ENCODE assay signal across 21 cellular contexts in the genomic region with DNA sequence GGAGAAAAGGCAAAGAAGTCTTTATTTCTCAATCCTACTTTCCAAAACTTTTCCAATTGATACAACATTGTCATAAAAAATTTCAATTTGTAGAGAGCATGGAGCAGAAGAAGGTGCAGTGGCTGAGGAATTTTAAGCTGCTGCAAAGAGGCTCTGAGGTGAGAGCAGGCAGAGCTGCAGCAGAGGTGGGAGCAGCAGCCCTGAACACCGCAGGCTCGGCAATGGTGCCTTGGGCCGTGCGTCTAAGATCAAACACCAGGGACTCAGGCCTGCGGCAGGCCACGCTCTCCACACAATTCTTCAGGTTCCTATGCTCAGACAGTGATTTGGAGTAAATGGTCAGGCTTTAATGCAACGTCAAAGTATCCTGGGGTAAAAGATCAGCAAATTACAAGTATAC. TPM values are rescaled to one million over a fixed set of nuclear protein-coding genes. Genes with fewer than 3 reads are reported as not detected.
DNase-seq lines count a peak whose midpoint lies in the region; FAIRE-seq and TF ChIP-seq lines count a peak whose summit lies in the region.
"Had no signal": no experiment of that assay in that cellular context is flagged by ENCODE, and none has a peak within 500 bp of the region (broad histone marks: within the 10 kb centered on the region; RNA-seq: fewer than 3 reads in every experiment).

No MANE protein-coding gene starts in this region.

- intact Hi-C loops in kidney (cut with DNase I) = no loop called here
- intact Hi-C loops in ascending aorta (cut with DNase I) = no loop called here

- no peaks in the 10 kb centered on the region for H3K79me2 ChIP-seq in neural progenitor cell (ENCODE audit: low read depth)
- no peaks in the 10 kb centered on the region for H3K79me2 ChIP-seq in Karpas-422 (ENCODE audit: low read length)

- no peaks in the 10 kb centered on the region for H4K20me1 ChIP-seq in neural progenitor cell (ENCODE audit: low read depth)
- peaks cover 52% of the 10 kb centered on the region for H4K20me1 ChIP-seq in Karpas-422 (ENCODE audit: insufficient read depth, low read depth, low read length)

- no peak overlapping the region for H3K9ac ChIP-seq in neural progenitor cell
- H3K9ac ChIP-seq in kidney (ENCODE audit: low read length in 2 of 2) = no peak overlapping the region
- H3K9ac ChIP-seq in Karpas-422 (ENCODE audit: low read length) = no peak overlapping the region

- no peak overlapping the region for H3K4me2 ChIP-seq in neural progenitor cell
- H3K4me2 ChIP-seq in Karpas-422 (ENCODE audit: low read depth, low read length, poor library complexity, severe bottlenecking) = no peak overlapping the region

- H3K27me3 ChIP-seq in neural progenitor cell (no peaks in the 10 kb centered on the region), ascending aorta (no peaks in the 10 kb centered on the region), Karpas-422 (ENCODE audit: low read length) (no peaks in the 10 kb centered on the region)

- H3K4me3 Mint-ChIP-seq in brain (no peak overlapping the region), neural progenitor cell (no peak overlapping the region)
- H3K4me3 Mint-ChIP-seq: CD4-positive, alpha-beta T cell; H9; IgD-negative memory B cell had no signal

- H3K27ac ChIP-seq in neural progenitor cell = no peak overlapping the region
- no peak overlapping the region for H3K27ac ChIP-seq in kidney (ENCODE audit: low read depth in 2 of 2, low read length in 2 of 2)
- no peak overlapping the region for H3K27ac ChIP-seq in ascending aorta
- no peak overlapping the region for H3K27ac ChIP-seq in Karpas-422 (ENCODE audit: low read length)
- H3K27ac ChIP-seq: C4-2B had no signal

- H3K4me3 ChIP-seq in neural progenitor cell (no peak overlapping the region), kidney (ENCODE audit: low read length in 2 of 2) (no peak overlapping the region), ascending aorta (no peak overlapping the region), Karpas-422 (ENCODE audit: low read length) (no peak overlapping the region)

- TF ChIP-seq CTCF in brain (conservative IDR thresholded peaks at IDR 0.05) (no peak), neural progenitor cell (IDR thresholded peaks at IDR 0.05) (no peak), kidney (IDR thresholded peaks at IDR 0.05; ENCODE audit: borderline replicate concordance, extremely low read depth, insufficient read depth) (no peak), ascending aorta (IDR thresholded peaks at IDR 0.05) (no peak)

- peaks cover 11% of the 10 kb centered on the region for H3K36me3 Mint-ChIP-seq in brain
- H3K36me3 Mint-ChIP-seq in neural progenitor cell = no peaks in the 10 kb centered on the region

- FAIRE-seq in kidney (lab: Jason Lieb, UNC) (no peak), RCC 7860 (lab: Jason Lieb, UNC) (no peak)
- FAIRE-seq: A204.1, D721Med, GM12892, GM18507, HepG2 had no signal

- H3K36me3 ChIP-seq in neural progenitor cell (no peaks in the 10 kb centered on the region), kidney (ENCODE audit: control insufficient read depth in 1 of 2, insufficient read depth in 2 of 2, low read length in 2 of 2) (no peaks in the 10 kb centered on the region), ascending aorta (no peaks in the 10 kb centered on the region), Karpas-422 (ENCODE audit: insufficient read depth, low read length) (no peaks in the 10 kb centered on the region)

- no peaks in the 10 kb centered on the region for H3F3A ChIP-seq in neural progenitor cell (ENCODE audit: low read depth)

- H3K4me1 Mint-ChIP-seq in brain (peaks cover 72% of the 10 kb centered on the region), neural progenitor cell (peaks cover 59% of the 10 kb centered on the region)

- peak; percentile 76 for DNase-seq in islet precursor cell
- peak; percentile 28 for DNase-seq in neural progenitor cell (ENCODE audit: low spot score)
- no peak for DNase-seq in kidney
- DNase-seq in ascending aorta (ENCODE audit: low spot score in 2 of 2) = no peak
- DNase-seq in Karpas-422 = no peak
- no peak for DNase-seq in RCC 7860 (ENCODE audit: low spot score)
- DNase-seq: ACHN; AML-193; Caco-2; CD4-positive, alpha-beta T cell; GDM1; GOT3; H9 had no signal

- no peaks in the 10 kb centered on the region for H3K27me3 Mint-ChIP-seq in brain
- peaks cover 3% of the 10 kb centered on the region for H3K27me3 Mint-ChIP-seq in neural progenitor cell (ENCODE audit: insufficient read depth, low read depth)
- H3K27me3 Mint-ChIP-seq: CD4-positive, alpha-beta T cell; IgD-negative memory B cell had no signal

- H3K9me3 Mint-ChIP-seq in brain (peaks cover 0 to 7% (median 0%) of the 10 kb centered on the region in 5 experiments), neural progenitor cell (no peaks in the 10 kb centered on the region)
- H3K9me3 Mint-ChIP-seq: CD4-positive, alpha-beta T cell; H9 had no signal

- no peaks in the 10 kb centered on the region for H3K9me2 ChIP-seq in Karpas-422 (replicated peaks; ENCODE audit: insufficient read depth, low read length)

- H3K4me1 ChIP-seq in neural progenitor cell (peaks cover 8% of the 10 kb centered on the region), kidney (ENCODE audit: control insufficient read depth in 1 of 2, insufficient read depth in 1 of 2, low read depth in 1 of 2, low read length in 2 of 2) (peaks cover 18 to 19% of the 10 kb centered on the region in 2 donors), ascending aorta (peaks cover 5 to 22% of the 10 kb centered on the region in 2 donors), Karpas-422 (ENCODE audit: low read length) (no peaks in the 10 kb centered on the region)

- H2AFZ ChIP-seq in neural progenitor cell (replicated peaks) = no peak overlapping the region
- H2AFZ ChIP-seq in Karpas-422 (ENCODE audit: low read length) = no peak overlapping the region

- no peaks in the 10 kb centered on the region for H3K9me3 ChIP-seq in neural progenitor cell (ENCODE audit: low read depth)
- no peaks in the 10 kb centered on the region for H3K9me3 ChIP-seq in kidney (ENCODE audit: control insufficient read depth in 1 of 2, low read length in 2 of 2)
- H3K9me3 ChIP-seq in ascending aorta = no peaks in the 10 kb centered on the region
- H3K9me3 ChIP-seq in Karpas-422 (ENCODE audit: low read length) = no peaks in the 10 kb centered on the region
- H3K9me3 ChIP-seq: Caco-2 had no signal

- H3K27ac Mint-ChIP-seq in brain (peak overlapping the region in 4 of 5 experiments; percentile 26 to 92 (median 84)), neural progenitor cell (peak overlapping the region; percentile 77)
- H3K27ac Mint-ChIP-seq: CD4-positive, alpha-beta T cell; IgD-negative memory B cell had no signal

RNA-seq across cellular contexts. Expression of gene SIL1, which starts 46.3 kb away (rescaled TPM):
- polyA plus RNA-seq in brain (ENCODE audit: insufficient read depth, low read depth, low replicate concordance) (25.8 TPM), kidney (ENCODE audit: insufficient read depth, low read depth, low replicate concordance) (91.7 TPM)
- total RNA-seq in neural progenitor cell (ENCODE audit: low replicate concordance) (5.5 and 9.7 TPM in 2 replicates), kidney (48.6 TPM), ascending aorta (53.4 TPM)
- 10.7 and 21.8 TPM in 2 replicates for total RNA-seq in Karpas-422 (2014; rRNA removed; shearing (Covaris generic); ENCODE audit: low replicate concordance)

Comparison
In these comparisons a context has a peak if more than half of its experiments do, and no peak if none do; other contexts are left out.
1. DNase-seq: peak in islet precursor cell (single experiment) and neural progenitor cell (single experiment); none in kidney (single experiment), ascending aorta (0 of 2), Karpas-422 (single experiment) and RCC 7860 (single experiment).